Comparison of ENCODE assay signal across 7 cellular contexts in the genomic region with DNA sequence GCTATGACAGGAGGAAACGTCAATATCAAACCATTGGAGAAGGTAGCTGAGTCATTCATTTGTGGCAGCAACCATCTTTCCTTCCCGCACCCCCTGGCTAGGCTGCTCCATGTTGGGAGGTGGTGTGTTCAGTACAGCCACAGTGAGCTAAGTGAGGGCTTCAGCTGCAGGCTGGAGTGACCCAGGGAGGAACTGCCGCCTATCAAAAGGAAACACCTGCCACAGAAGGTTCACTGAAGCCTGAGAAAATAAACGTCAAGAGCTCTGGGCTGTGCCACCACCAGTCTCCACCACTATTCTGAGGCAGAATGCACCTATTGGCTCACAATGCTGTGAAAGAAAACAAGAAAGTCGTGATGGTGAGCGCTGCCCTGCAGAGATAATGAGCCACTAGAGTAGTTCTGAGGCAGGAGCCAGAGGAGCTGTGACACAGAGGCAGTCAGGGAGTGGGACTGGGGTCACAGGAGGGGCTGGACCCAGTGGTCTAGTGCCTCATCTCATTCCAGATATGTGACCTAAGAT. TPM values are rescaled to one million over a fixed set of nuclear protein-coding genes. Genes with fewer than 3 reads are reported as not detected.
DNase-seq lines count a peak whose midpoint lies in the region; ATAC-seq and TF ChIP-seq lines count a peak whose summit lies in the region.

No MANE protein-coding gene starts in this region.

- H3K4me1 ChIP-seq in SJCRH30: peaks cover 9% of the 10 kb centered on the region

- H3K36me3 Mint-ChIP-seq in progenitor cell of endocrine pancreas (ENCODE audit: insufficient read depth): no peaks in the 10 kb centered on the region

- DNase-seq in NCI-H2227 treated with DMSO at 0.1 percent for 48 hours (lab: John Stamatoyannopoulos, UW) (peak; percentile 72), activated T-cell treated with anti-CD3 and anti-CD28 coated beads for 4 hours (peak; percentile 50), progenitor cell of endocrine pancreas (ENCODE audit: low spot score, unreplicated experiment) (no peak), H7 (no peak), SJCRH30 (no peak)

- H3K36me3 ChIP-seq in H7 (replicated peaks; ENCODE audit: control insufficient read depth, insufficient read depth, low read length) (no peaks in the 10 kb centered on the region), SJCRH30 (no peaks in the 10 kb centered on the region)

- H3K9me3 ChIP-seq in SJCRH30 (replicated peaks): no peaks in the 10 kb centered on the region; the same call in 1 of the 2 replicates

- peak overlapping the region; percentile 19 for H3K27ac Mint-ChIP-seq in progenitor cell of endocrine pancreas

- no peak for TF ChIP-seq CTCF in progenitor cell of endocrine pancreas (IDR thresholded peaks at IDR 0.05; ENCODE audit: unreplicated experiment)

- no peak overlapping the region for H3K27ac ChIP-seq in SJCRH30

- ATAC-seq in GM18873 (IDR thresholded peaks at IDR 0.05; ENCODE audit: low FRiP score, unreplicated experiment) (peak; percentile 64), HG02943 (IDR thresholded peaks at IDR 0.05; ENCODE audit: low read depth, unreplicated experiment) (peak; percentile 61)

- peaks cover 24% of the 10 kb centered on the region for H3K4me1 Mint-ChIP-seq in progenitor cell of endocrine pancreas (ENCODE audit: low read depth)

- H3K4me3 ChIP-seq in H7 (ENCODE audit: insufficient read depth, low read depth, low read length): no peak overlapping the region
- H3K4me3 ChIP-seq in SJCRH30: no peak overlapping the region

- H3K27me3 ChIP-seq in H7 (ENCODE audit: control insufficient read depth, insufficient read depth, low read length): no peaks in the 10 kb centered on the region
- H3K27me3 ChIP-seq in SJCRH30: no peaks in the 10 kb centered on the region

- peaks cover 3% of the 10 kb centered on the region for H3K27me3 Mint-ChIP-seq in progenitor cell of endocrine pancreas

- H3K4me3 Mint-ChIP-seq in progenitor cell of endocrine pancreas (ENCODE audit: low read depth): no peak overlapping the region

- H3K9me3 Mint-ChIP-seq in progenitor cell of endocrine pancreas (ENCODE audit: low read depth): no peaks in the 10 kb centered on the region

RNA-seq across cellular contexts. Expression of gene CD47, which starts 34.8 kb away (rescaled TPM):
- total RNA-seq in progenitor cell of endocrine pancreas: 55.1 and 65.3 TPM in 2 replicates
- 8.3 and 14.4 TPM in 2 replicates for total RNA-seq in H7 (2014; rRNA removed; shearing (Covaris generic))
- 28.6 and 30.7 TPM in 2 replicates for total RNA-seq in SJCRH30 (2014; rRNA removed; shearing (Covaris generic))

Comparison
In these comparisons a context has a peak if more than half of its experiments do, and no peak if none do; other contexts are left out.
1. DNase-seq: peak in NCI-H2227 treated with DMSO at 0.1 percent for 48 hours (single experiment) and activated T-cell treated with anti-CD3 and anti-CD28 coated beads for 4 hours (single experiment); none in progenitor cell of endocrine pancreas (single experiment), H7 (single experiment) and SJCRH30 (0 of 2).